In genomic region chr15:74920472-74920871, GRCh38 we compare ENCODE assay signal across 25 cellular contexts.
"Had no signal": no experiment of that assay in that cellular context is flagged by ENCODE, and none has a peak within 500 bp of the region (broad histone marks: within the 10 kb centered on the region; RNA-seq: fewer than 3 reads in every experiment).

No MANE protein-coding gene starts in this region.

- H3K9me3 Mint-ChIP-seq: activated B cell treated with CpG ODN at 0.5 μM for 24 hours; activated naive CD8-positive, alpha-beta T cell treated with anti-CD3 and anti-CD28 coated beads for 36 hours; activated T-cell treated with anti-CD3 and anti-CD28 coated beads, Interleukin-2, amount 50 U/mL, for 24 hours; activated T-helper 2 cell treated with anti-CD3 and anti-CD28 coated beads, Interferon-gamma antibody, Interleukin-2, Interleukin-4, amounts not matched to agents 10 μg/mL and 5 μg/mL and 100 μg/mL, durations not matched to agents 14 hours and 24 hours and 36 hours; memory B cell; type B pancreatic cell had no signal

- H3K27ac Mint-ChIP-seq: activated B cell treated with CpG ODN at 0.5 μM for 24 hours; activated CD4-positive, alpha-beta T cell treated with anti-CD3 and anti-CD28 coated beads for 36 hours; activated naive CD8-positive, alpha-beta T cell treated with anti-CD3 and anti-CD28 coated beads for 36 hours; activated T-cell treated with anti-CD3 and anti-CD28 coated beads, Interleukin-2, amount 50 U/mL, for 24 hours; activated T-helper 2 cell treated with anti-CD3 and anti-CD28 coated beads, Interferon-gamma antibody, Interleukin-2, Interleukin-4, amounts not matched to agents 10 μg/mL and 5 μg/mL and 100 μg/mL, durations not matched to agents 14 hours and 24 hours and 36 hours; type B pancreatic cell had no signal

- ATAC-seq: activated CD4-positive, alpha-beta T cell treated with anti-CD3 and anti-CD28 coated beads for 36 hours; left ventricle myocardium superior; mucosa of descending colon; right lobe of liver had no signal

- H3K4me1 ChIP-seq: esophagus muscularis mucosa, right lobe of liver, stomach had no signal

- H3K27me3 Mint-ChIP-seq: activated B cell treated with CpG ODN at 0.5 μM for 24 hours; activated CD4-positive, alpha-beta T cell treated with anti-CD3 and anti-CD28 coated beads for 36 hours; activated naive CD8-positive, alpha-beta T cell treated with anti-CD3 and anti-CD28 coated beads for 36 hours; activated T-cell treated with anti-CD3 and anti-CD28 coated beads, Interleukin-2, amount 50 U/mL, for 24 hours; memory B cell; type B pancreatic cell had no signal

- H3K4me3 Mint-ChIP-seq: activated B cell treated with CpG ODN at 0.5 μM for 24 hours; activated CD4-positive, alpha-beta T cell treated with anti-CD3 and anti-CD28 coated beads for 36 hours; activated naive CD8-positive, alpha-beta T cell treated with anti-CD3 and anti-CD28 coated beads for 36 hours; activated T-cell treated with anti-CD3 and anti-CD28 coated beads, Interleukin-2, amount 50 U/mL, for 24 hours; memory B cell; type B pancreatic cell had no signal

- H3K9me3 ChIP-seq: esophagus muscularis mucosa, mucosa of descending colon, right lobe of liver, stomach, thoracic aorta had no signal

- H3K4me3 ChIP-seq: esophagus muscularis mucosa, mucosa of descending colon, right lobe of liver, skin epidermis, stomach, thoracic aorta had no signal

- H3K4me1 Mint-ChIP-seq: activated B cell treated with CpG ODN at 0.5 μM for 24 hours, memory B cell had no signal

- FAIRE-seq: frontal cortex had no signal

- H3K27me3 ChIP-seq: esophagus muscularis mucosa, right lobe of liver, stomach had no signal

- H3K27ac ChIP-seq: esophagus muscularis mucosa, right lobe of liver, skin epidermis, stomach, thoracic aorta had no signal

- DNase-seq: activated B cell treated with CpG ODN at 0.5 μM for 24 hours; activated CD4-positive, alpha-beta T cell treated with anti-CD3 and anti-CD28 coated beads for 36 hours; activated CD4-positive, alpha-beta T cell treated with anti-CD3 and anti-CD28 coated beads, Interleukin-2, amount 50 U/mL, for 4 hours; activated CD8-positive, alpha-beta memory T cell treated with anti-CD3 and anti-CD28 coated beads for 24 hours; activated CD8-positive, alpha-beta memory T cell treated with anti-CD3 and anti-CD28 coated beads, Interleukin-2, amount 50 U/mL, for 4 hours; activated naive CD4-positive, alpha-beta T cell; activated naive CD8-positive, alpha-beta T cell treated with anti-CD3 and anti-CD28 coated beads for 36 hours; activated T-cell treated with anti-CD3 and anti-CD28 coated beads, Interleukin-2, amount 50 U/mL, for 24 hours; effector CD8-positive, alpha-beta T cell; hippocampal formation; left ventricle myocardium superior; mucosa of descending colon; nucleus accumbens; right lobe of liver; stimulated activated CD4-positive, alpha-beta T cell treated with anti-CD3 and anti-CD28 coated beads, Interleukin-1b, Interleukin-23, amount 100 ng/mL, for 48 hours; stomach; T-helper 1 cell; T-helper 9 cell had no signal
